17 cellular contexts compared by ENCODE assay signal in genomic region chr2:86480105-86480504, GRCh38. TPM values are rescaled to one million over a fixed set of nuclear protein-coding genes. Genes with fewer than 3 reads are reported as not detected.
A peak's percentile ranks its signal among the peaks of the same experiment; 100 is the strongest.
DNase-seq lines count a peak whose midpoint lies in the region; ATAC-seq and TF ChIP-seq lines count a peak whose summit lies in the region.
"Had no signal": no experiment of that assay in that cellular context is flagged by ENCODE, and none has a peak within 500 bp of the region (broad histone marks: within the 10 kb centered on the region; RNA-seq: fewer than 3 reads in every experiment).

No MANE protein-coding gene starts in this region.

- H3K27me3 ChIP-seq in ovary (no peaks in the 10 kb centered on the region), aorta (ENCODE audit: control insufficient read depth in 1 of 2, insufficient read depth in 2 of 2, low read length in 1 of 2) (no peaks in the 10 kb centered on the region)

- TF ChIP-seq POLR2A in ovary (IDR thresholded peaks at IDR 0.05) = no peak

- H3K4me3 ChIP-seq in ovary (no peak overlapping the region), aorta (ENCODE audit: low read length in 2 of 2) (no peak overlapping the region)

- no peak overlapping the region for H3K27ac Mint-ChIP-seq in stimulated activated effector memory CD8-positive, alpha-beta T cell treated with anti-CD3 and anti-CD28 coated beads, Interleukin-12 subunit alpha, Interleukin-12 subunit beta, amount 100 ng/mL, for 72 hours

- peak; percentile 59 for DNase-seq in Right ventricle myocardium superior
- DNase-seq in cardiac septum (ENCODE audit: low spot score) = no peak
- peak in 30 of 42 donors; percentile 8 to 62 (median 36) for DNase-seq in head of caudate nucleus
- peak in 4 of 5 donors; percentile 20 to 43 (median 28) for DNase-seq in ovary
- DNase-seq in aorta = peak in 1 of 2 donors; percentile 49
- no peak for DNase-seq in stimulated activated effector memory CD8-positive, alpha-beta T cell treated with anti-CD3 and anti-CD28 coated beads, Interleukin-12 subunit alpha, Interleukin-12 subunit beta, amount 100 ng/mL, for 72 hours (ENCODE audit: low spot score in 2 of 2)
- no peak for DNase-seq in activated CD4-positive, CD25-positive, alpha-beta regulatory T cell treated with anti-CD3 and anti-CD28 coated beads, Interleukin-2, amount 50 U/mL, for 72 hours
- DNase-seq: amniotic stem cell, DMS 273 treated with DMSO at 0.1 percent for 48 hours, foreskin melanocyte, KBM-7, naive B cell, NCI-H510A treated with DMSO at 0.1 percent for 48 hours had no signal

- H3K9me3 ChIP-seq in ovary (no peaks in the 10 kb centered on the region), aorta (ENCODE audit: control insufficient read depth, low read length) (no peaks in the 10 kb centered on the region)

- WGBS in ovary, 3 donors = 5 to 13% (median 6%) methylated on average over 7 of the region's 7 CpGs
- whole genome bisulfite sequencing in aorta, 2 donors = 30 to 31% methylated on average over 7 of the region's 7 CpGs

- H3K27ac ChIP-seq in ovary (no peak overlapping the region), aorta (ENCODE audit: low read depth in 1 of 2, low read length in 2 of 2) (peak overlapping the region; percentile 3 to 76)

- H3K4me3 Mint-ChIP-seq in stimulated activated effector memory CD8-positive, alpha-beta T cell treated with anti-CD3 and anti-CD28 coated beads, Interleukin-12 subunit alpha, Interleukin-12 subunit beta, amount 100 ng/mL, for 72 hours = no peak overlapping the region

- peaks cover 100% of the 10 kb centered on the region for H3K36me3 Mint-ChIP-seq in stimulated activated effector memory CD8-positive, alpha-beta T cell treated with anti-CD3 and anti-CD28 coated beads, Interleukin-12 subunit alpha, Interleukin-12 subunit beta, amount 100 ng/mL, for 72 hours

- ATAC-seq in Right ventricle myocardium superior (ENCODE audit: poor library complexity) = peak; percentile 78
- no peak for ATAC-seq in aorta (ENCODE audit: low FRiP score)
- ATAC-seq in HG02870 (IDR thresholded peaks at IDR 0.05; ENCODE audit: unreplicated experiment) = no peak
- ATAC-seq in stimulated activated effector memory CD8-positive, alpha-beta T cell treated with anti-CD3 and anti-CD28 coated beads, Interleukin-12 subunit alpha, Interleukin-12 subunit beta, amount 100 ng/mL, for 72 hours = no peak
- ATAC-seq: activated CD4-positive, CD25-positive, alpha-beta regulatory T cell treated with anti-CD3 and anti-CD28 coated beads, Interleukin-2, amount 50 U/mL, for 24 hours; HCT116; Panc1 had no signal

- peaks cover 42% of the 10 kb centered on the region for H3K4me1 Mint-ChIP-seq in stimulated activated effector memory CD8-positive, alpha-beta T cell treated with anti-CD3 and anti-CD28 coated beads, Interleukin-12 subunit alpha, Interleukin-12 subunit beta, amount 100 ng/mL, for 72 hours

- H3K4me1 ChIP-seq in ovary (ENCODE audit: insufficient read depth) (peaks cover 27% of the 10 kb centered on the region), aorta (ENCODE audit: control insufficient read depth in 1 of 2, insufficient read depth in 2 of 2, low read length in 2 of 2) (peaks cover 13 to 16% of the 10 kb centered on the region in 2 donors)

- no peak for TF ChIP-seq CTCF in ovary (IDR thresholded peaks at IDR 0.05)

- intact Hi-C loops in Right ventricle myocardium superior (cut with DNase I) (no loop called here), cardiac septum (cut with DNase I) (no loop called here), head of caudate nucleus (cut with DNase I) (no loop called here), ovary (cut with DNase I) (no loop called here), aorta (cut with DNase I) (loop anchor here in 1 of 2 donors (5.0 kb wide), 1 partner anchor 38 kb away; the partner anchor contains the start of gene KDM3A)

- H3K36me3 ChIP-seq in ovary = no peaks in the 10 kb centered on the region
- peaks cover 9 to 15% of the 10 kb centered on the region in 2 donors for H3K36me3 ChIP-seq in aorta (ENCODE audit: control insufficient read depth in 1 of 2, insufficient read depth in 2 of 2, low read length in 1 of 2)

- no peaks in the 10 kb centered on the region for H3K9me3 Mint-ChIP-seq in stimulated activated effector memory CD8-positive, alpha-beta T cell treated with anti-CD3 and anti-CD28 coated beads, Interleukin-12 subunit alpha, Interleukin-12 subunit beta, amount 100 ng/mL, for 72 hours
- H3K9me3 Mint-ChIP-seq: naive B cell had no signal

- TF ChIP-seq EP300 in ovary (IDR thresholded peaks at IDR 0.05) = no peak

RNA-seq across cellular contexts. Expression of gene KDM3A, which starts 38.9 kb away (rescaled TPM):
- 27.2 TPM for total RNA-seq in Right ventricle myocardium superior
- 41.6 TPM for total RNA-seq in cardiac septum
- total RNA-seq in ovary = 10 to 100 TPM; 31.7 to 53.0 (median 40.8) TPM
- 10 to 100 TPM; 23.3 to 58.4 TPM for polyA plus RNA-seq in ovary
- 10 to 100 TPM; 44.9 to 75.3 TPM for total RNA-seq in aorta
- 10 to 100 TPM; 30.6 to 30.9 TPM for polyA plus RNA-seq in aorta

Comparison
In these comparisons a context has a peak if more than half of its experiments do, and no peak if none do; other contexts are left out.
1. DNase-seq: peak in Right ventricle myocardium superior (single experiment), head of caudate nucleus (30 of 42) and ovary (4 of 5); none in cardiac septum (single experiment), stimulated activated effector memory CD8-positive, alpha-beta T cell treated with anti-CD3 and anti-CD28 coated beads, Interleukin-12 subunit alpha, Interleukin-12 subunit beta, amount 100 ng/mL, for 72 hours (0 of 2) and activated CD4-positive, CD25-positive, alpha-beta regulatory T cell treated with anti-CD3 and anti-CD28 coated beads, Interleukin-2, amount 50 U/mL, for 72 hours (single experiment).
2. H3K27ac ChIP-seq: peak in aorta (2 of 2); none in ovary (0 of 2).